8 cellular contexts compared by ENCODE assay signal in the genomic region with DNA sequence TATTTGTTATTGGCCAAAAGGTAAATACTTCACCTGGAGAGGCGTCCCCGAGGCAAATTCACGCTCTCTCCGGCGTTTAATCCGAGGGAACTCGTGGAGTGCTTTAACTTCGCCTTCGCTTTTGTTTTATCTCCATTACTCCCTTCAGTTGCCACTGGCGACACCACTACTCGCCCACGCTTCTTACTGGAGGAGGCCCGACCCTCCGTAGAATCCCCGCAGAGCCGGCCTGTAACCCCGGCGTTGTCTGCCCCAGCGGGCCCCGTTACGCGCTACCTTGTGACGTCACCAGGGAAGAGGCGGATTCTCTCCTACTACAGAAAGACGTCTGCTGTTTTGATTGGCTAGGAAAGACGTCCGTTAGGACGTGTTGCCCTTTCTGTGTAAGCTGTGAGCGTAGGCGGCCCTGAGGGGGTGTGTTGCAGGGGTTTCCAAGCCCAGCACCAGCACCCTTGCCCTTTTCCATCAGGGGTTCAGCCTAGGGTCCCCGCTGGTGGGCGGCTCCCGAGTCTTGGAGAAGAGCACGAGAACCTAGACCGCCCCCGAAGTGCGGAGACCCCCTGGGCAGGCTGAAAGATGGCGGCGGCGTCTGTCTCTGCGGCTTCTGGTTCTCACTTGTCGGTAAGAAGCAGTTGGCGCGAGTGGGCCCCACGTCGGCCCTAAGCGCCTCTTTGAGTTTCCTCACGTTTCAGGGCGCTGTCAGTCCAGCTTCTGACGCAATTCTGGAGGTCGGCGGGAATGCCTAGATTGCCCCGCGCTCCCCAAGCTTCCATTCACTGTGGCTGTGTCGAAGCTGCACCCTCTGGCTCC. TPM values are rescaled to one million over a fixed set of nuclear protein-coding genes. Genes with fewer than 3 reads are reported as not detected.
A peak's percentile ranks its signal among the peaks of the same experiment; 100 is the strongest.
DNase-seq lines count a peak whose midpoint lies in the region; ATAC-seq, FAIRE-seq and TF ChIP-seq lines count a peak whose summit lies in the region.

A gene (plus strand): TSS at position 376 of the 810 bp plus-strand sequence. CDS start 201 bp downstream, at position 577.

- ATAC-seq in GM18499 (IDR thresholded peaks at IDR 0.05; ENCODE audit: insufficient read depth, unreplicated experiment): peak; percentile 55
- ATAC-seq in HG02943 (IDR thresholded peaks at IDR 0.05; ENCODE audit: low read depth, unreplicated experiment): peak; percentile 65
- peak; percentile 87 to 94 (median 90) for ATAC-seq in psoas muscle

- H3K9me3 ChIP-seq in right atrium auricular region: no peaks in the 10 kb centered on the region
- no peaks in the 10 kb centered on the region for H3K9me3 ChIP-seq in psoas muscle

- 0 to 1% (median 0%) methylated on average over 48 to 55 of the region's 55 CpGs for WGBS in psoas muscle, 3 donors

- peak; percentile 84 for DNase-seq in NCI-H187 treated with DMSO at 0.1 percent for 48 hours (lab: John Stamatoyannopoulos, UW)
- peak; percentile 54 to 98 (median 88) for DNase-seq in anterior cingulate cortex (lab: John Stamatoyannopoulos, UW)
- peak; percentile 96 for DNase-seq in right atrium auricular region (ENCODE audit: low spot score)
- DNase-seq in psoas muscle: peak; percentile 91 to 94
- DNase-seq in urothelium cell line (ENCODE audit: low spot score): peak; percentile 94

- FAIRE-seq in urothelium cell line (lab: Jason Lieb, UNC): peak; percentile 74

- intact Hi-C loops in T-helper 2 cell treated with Interferon-gamma antibody and Interleukin-4, amounts not matched to agents 100 ng/mL and 5 ng/mL, for 36 hours (cut with micrococcal nuclease): loop anchor here (1.0 to 2.0 kb wide), 7 partner anchors 90 to 1296 kb away; a partner anchor contains a TSS
- intact Hi-C loops in psoas muscle (cut with DNase I): loop anchor here in 1 of 2 donors (5.0 kb wide), 1 partner anchor 818 kb away; a partner anchor contains a TSS

- H3K36me3 ChIP-seq in right atrium auricular region (peaks cover 9% of the 10 kb centered on the region), psoas muscle (ENCODE audit: insufficient read depth in 1 of 2, low read depth in 1 of 2) (peaks cover 0 to 29% of the 10 kb centered on the region in 2 donors)

- H3K27me3 ChIP-seq in right atrium auricular region (no peaks in the 10 kb centered on the region), psoas muscle (ENCODE audit: insufficient read depth in 3 of 3, low read length in 2 of 3) (no peaks in the 10 kb centered on the region)

- TF ChIP-seq CTCF in right atrium auricular region (IDR thresholded peaks at IDR 0.05) (no peak), psoas muscle (IDR thresholded peaks at IDR 0.05) (no peak)

- H3K4me1 ChIP-seq in right atrium auricular region (peaks cover 0 to 22% of the 10 kb centered on the region in 2 donors), psoas muscle (peaks cover 20% of the 10 kb centered on the region)

- H3K27ac ChIP-seq in right atrium auricular region: peak within 1 kb of the TSS; percentile 99 to 100
- peak within 1 kb of the TSS; percentile 91 for H3K27ac ChIP-seq in psoas muscle

- peak within 1 kb of the TSS; percentile 94 to 98 for H3K4me3 ChIP-seq in right atrium auricular region
- H3K4me3 ChIP-seq in psoas muscle: peak within 1 kb of the TSS; percentile 73

RNA-seq across cellular contexts. Expression of the gene that starts here (rescaled TPM):
- 83.1 and 83.2 TPM in 2 replicates for total RNA-seq in T-helper 2 cell treated with Interferon-gamma antibody and Interleukin-4, amounts not matched to agents 100 ng/mL and 5 ng/mL, for 36 hours
- total RNA-seq in right atrium auricular region (10 to 100 TPM; 16.1 to 20.0 TPM), psoas muscle (10 to 100 TPM; 13.6 to 27.1 (median 15.7) TPM)
- 10 to 100 TPM in 1 of 3 donors, 1 to 10 TPM in 2; 7.7 to 15.8 (median 7.9) TPM for polyA plus RNA-seq in psoas muscle

Comparison
In these comparisons a context has a peak if more than half of its experiments do, and no peak if none do; other contexts are left out.
1. Peak in every context shown above with its lines: DNase-seq, ATAC-seq, H3K4me3 ChIP-seq and H3K27ac ChIP-seq.